ENCODE assay signal across 21 cellular contexts in the genomic region with DNA sequence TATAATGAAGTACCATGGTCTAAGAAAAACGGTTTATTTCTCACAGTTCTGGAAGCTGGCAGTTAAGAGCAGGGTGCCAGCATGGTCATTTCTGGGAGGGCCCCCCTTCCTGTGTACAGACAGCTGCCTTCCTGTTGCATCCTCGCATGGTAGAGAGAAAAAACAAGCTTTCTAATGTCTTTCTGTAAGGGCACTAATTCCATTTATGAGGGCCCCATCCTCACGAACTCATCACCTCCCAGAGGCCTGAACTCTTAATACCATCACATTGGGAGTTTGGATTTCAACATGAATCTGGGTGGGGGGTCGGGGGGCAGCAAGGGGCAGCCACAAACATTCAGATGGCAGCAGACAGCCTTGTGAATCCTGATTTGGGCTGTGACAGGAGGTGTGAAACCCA.
"Had no signal": no experiment of that assay in that cellular context is flagged by ENCODE, and none has a peak within 500 bp of the region (broad histone marks: within the 10 kb centered on the region; RNA-seq: fewer than 3 reads in every experiment).

No MANE protein-coding gene starts in this region.

- H3K4me3 ChIP-seq: body of pancreas, mucosa of descending colon, tibial nerve had no signal

- H3K9me3 ChIP-seq: body of pancreas, mucosa of descending colon had no signal

- ATAC-seq: body of pancreas, left cardiac atrium, mucosa of descending colon had no signal

- H3K27me3 Mint-ChIP-seq: activated naive CD8-positive, alpha-beta T cell treated with anti-CD3 and anti-CD28 coated beads, Interleukin-2, amount 10 ng/mL, durations not matched to agents 7 days and 5 days; naive B cell had no signal

- H3K27ac ChIP-seq: body of pancreas, tibial nerve, VCaP had no signal

- H3K27me3 ChIP-seq: body of pancreas, tibial nerve had no signal

- H3K27ac Mint-ChIP-seq: T-helper 1 cell treated with Interleukin-12 subunit alpha and Interleukin-12 subunit beta and Interleukin-4 antibody, amounts not matched to agents 30 μg/mL and 1 μg/mL, for 36 hours had no signal

- H3K4me3 Mint-ChIP-seq: activated naive CD8-positive, alpha-beta T cell treated with anti-CD3 and anti-CD28 coated beads, Interleukin-2, amount 10 ng/mL, durations not matched to agents 7 days and 5 days; T-helper 1 cell treated with Interleukin-12 subunit alpha and Interleukin-12 subunit beta and Interleukin-4 antibody, amounts not matched to agents 30 μg/mL and 1 μg/mL, for 36 hours had no signal

- DNase-seq: activated CD8-positive, alpha-beta memory T cell treated with anti-CD3 and anti-CD28 coated beads, Interleukin-2, amount 50 U/mL, for 4 hours; activated gamma-delta T cell; activated naive CD8-positive, alpha-beta T cell treated with anti-CD3 and anti-CD28 coated beads, Interleukin-2, amount 10 ng/mL, durations not matched to agents 7 days and 5 days; activated T-cell treated with anti-CD3 and anti-CD28 coated beads, Interleukin-2, amount 50 U/mL, for 48 hours; body of pancreas; erythroblast; foreskin melanocyte; glutamatergic neuron; hippocampal formation; left cardiac atrium; mesenchymal stem cell; mucosa of descending colon; naive B cell; stimulated activated CD4-positive, alpha-beta T cell treated with anti-CD3 and anti-CD28 coated beads, Interleukin-12 subunit alpha, Interleukin-12 subunit beta, amount 100 ng/mL, for 4 hours; stimulated activated CD4-positive, alpha-beta T cell treated with anti-CD3 and anti-CD28 coated beads, Interleukin-1b, Interleukin-23, amount 100 ng/mL, for 48 hours; stimulated activated CD8-positive, alpha-beta memory T cell treated with anti-CD3 and anti-CD28 coated beads, Interleukin-4, amount 100 ng/mL, for 48 hours; stimulated activated naive CD4-positive, alpha-beta T cell treated with Interleukin-2 at 50 U/mL for 16 hours; substantia nigra had no signal

- H3K36me3 ChIP-seq: tibial nerve had no signal

- H3K36me3 Mint-ChIP-seq: naive B cell had no signal
